Comparison of ENCODE assay signal across 13 cellular contexts in genomic region chr7:155684546-155684945, GRCh38. TPM values are rescaled to one million over a fixed set of nuclear protein-coding genes. Genes with fewer than 3 reads are reported as not detected.
DNase-seq lines count a peak whose midpoint lies in the region; ATAC-seq and TF ChIP-seq lines count a peak whose summit lies in the region.
"Had no signal": no experiment of that assay in that cellular context is flagged by ENCODE, and none has a peak within 500 bp of the region (broad histone marks: within the 10 kb centered on the region; RNA-seq: fewer than 3 reads in every experiment).

No MANE protein-coding gene starts in this region.

- peaks cover 0 to 4% (median 2%) of the 10 kb centered on the region in 7 donors for H3K9me3 Mint-ChIP-seq in CD4-positive, CD25-positive, alpha-beta regulatory T cell
- H3K9me3 Mint-ChIP-seq in CD8-positive, alpha-beta T cell: peaks cover 4% of the 10 kb centered on the region
- H3K9me3 Mint-ChIP-seq in activated T-helper 2 cell treated with anti-CD3 and anti-CD28 coated beads, Interferon-gamma antibody, Interleukin-2, Interleukin-4, amounts not matched to agents 10 μg/mL and 5 μg/mL and 100 μg/mL, durations not matched to agents 14 hours and 24 hours and 36 hours: peaks cover 11% of the 10 kb centered on the region
- peaks cover 0 to 6% (median 0%) of the 10 kb centered on the region in 7 donors for H3K9me3 Mint-ChIP-seq in naive B cell
- H3K9me3 Mint-ChIP-seq in type B pancreatic cell: no peaks in the 10 kb centered on the region

- H3K4me1 ChIP-seq in CD4-positive, CD25-positive, alpha-beta regulatory T cell (ENCODE audit: control insufficient read depth, insufficient read depth, low read length, poor library complexity, severe bottlenecking): peaks cover 7% of the 10 kb centered on the region
- peaks cover 20% of the 10 kb centered on the region for H3K4me1 ChIP-seq in CD8-positive, alpha-beta T cell (ENCODE audit: insufficient read depth, low read length)
- H3K4me1 ChIP-seq: suprapubic skin had no signal

- no peak for ATAC-seq in CD4-positive, CD25-positive, alpha-beta regulatory T cell (ENCODE audit: low read depth in 2 of 2)
- no peak for ATAC-seq in CD8-positive, alpha-beta T cell
- no peak for ATAC-seq in naive B cell (ENCODE audit: low read depth in 2 of 2)
- ATAC-seq: sciatic nerve had no signal

- H3K36me3 Mint-ChIP-seq in CD4-positive, CD25-positive, alpha-beta regulatory T cell: peaks cover 61% of the 10 kb centered on the region
- H3K36me3 Mint-ChIP-seq in CD8-positive, alpha-beta T cell: peaks cover 87% of the 10 kb centered on the region
- peaks cover 76% of the 10 kb centered on the region for H3K36me3 Mint-ChIP-seq in activated T-helper 2 cell treated with anti-CD3 and anti-CD28 coated beads, Interferon-gamma antibody, Interleukin-2, Interleukin-4, amounts not matched to agents 10 μg/mL and 5 μg/mL and 100 μg/mL, durations not matched to agents 14 hours and 24 hours and 36 hours (ENCODE audit: low read depth)
- H3K36me3 Mint-ChIP-seq in naive B cell (peaks cover 26 to 29% of the 10 kb centered on the region in 2 donors), type B pancreatic cell (peaks cover 43% of the 10 kb centered on the region)

- no peak overlapping the region for H3K27ac ChIP-seq in CD4-positive, CD25-positive, alpha-beta regulatory T cell (ENCODE audit: insufficient read depth, low read length, poor library complexity, severe bottlenecking)
- no peak overlapping the region for H3K27ac ChIP-seq in CD8-positive, alpha-beta T cell (ENCODE audit: low read depth, low read length)
- H3K27ac ChIP-seq: suprapubic skin had no signal

- H3K4me3 ChIP-seq in CD4-positive, CD25-positive, alpha-beta regulatory T cell (ENCODE audit: low read depth, low read length): no peak overlapping the region
- no peak overlapping the region for H3K4me3 ChIP-seq in CD8-positive, alpha-beta T cell (ENCODE audit: low read depth, low read length)
- H3K4me3 ChIP-seq: suprapubic skin had no signal

- peak overlapping the region in 2 of 4 donors; percentile 57 to 62 for H3K4me3 Mint-ChIP-seq in CD4-positive, CD25-positive, alpha-beta regulatory T cell
- H3K4me3 Mint-ChIP-seq in CD8-positive, alpha-beta T cell: peak overlapping the region; percentile 12
- H3K4me3 Mint-ChIP-seq in activated T-helper 2 cell treated with anti-CD3 and anti-CD28 coated beads, Interferon-gamma antibody, Interleukin-2, Interleukin-4, amounts not matched to agents 10 μg/mL and 5 μg/mL and 100 μg/mL, durations not matched to agents 14 hours and 24 hours and 36 hours (ENCODE audit: low read depth): no peak overlapping the region
- H3K4me3 Mint-ChIP-seq in naive B cell (no peak overlapping the region), type B pancreatic cell (no peak overlapping the region)

- H3K27me3 Mint-ChIP-seq in CD4-positive, CD25-positive, alpha-beta regulatory T cell: peaks cover 4% of the 10 kb centered on the region
- no peaks in the 10 kb centered on the region for H3K27me3 Mint-ChIP-seq in CD8-positive, alpha-beta T cell (ENCODE audit: low read depth)
- H3K27me3 Mint-ChIP-seq in activated T-helper 2 cell treated with anti-CD3 and anti-CD28 coated beads, Interferon-gamma antibody, Interleukin-2, Interleukin-4, amounts not matched to agents 10 μg/mL and 5 μg/mL and 100 μg/mL, durations not matched to agents 14 hours and 24 hours and 36 hours (ENCODE audit: low read depth): no peaks in the 10 kb centered on the region
- no peaks in the 10 kb centered on the region for H3K27me3 Mint-ChIP-seq in naive B cell
- no peaks in the 10 kb centered on the region for H3K27me3 Mint-ChIP-seq in type B pancreatic cell

- POLR2A ChIA-PET in CD8-positive, alpha-beta T cell (lab: Charles Lee): no interaction called here

- H3K27me3 ChIP-seq in CD4-positive, CD25-positive, alpha-beta regulatory T cell (ENCODE audit: control insufficient read depth, insufficient read depth, low read length): no peaks in the 10 kb centered on the region
- no peaks in the 10 kb centered on the region for H3K27me3 ChIP-seq in CD8-positive, alpha-beta T cell (ENCODE audit: insufficient read depth, low read length)
- H3K27me3 ChIP-seq: suprapubic skin had no signal

- CTCF ChIA-PET in CD8-positive, alpha-beta T cell (lab: Charles Lee): interaction anchor here (0.9 kb wide), 1 partner anchor 8 kb away, joined by 3 read pairs; no protein-coding TSS in a partner anchor

- peak in 1 of 3 donors; percentile 12 for DNase-seq in CD4-positive, CD25-positive, alpha-beta regulatory T cell
- DNase-seq in CD8-positive, alpha-beta T cell: no peak
- DNase-seq in activated T-helper 2 cell treated with anti-CD3 and anti-CD28 coated beads, Interferon-gamma antibody, Interleukin-2, Interleukin-4, amounts not matched to agents 10 μg/mL and 5 μg/mL and 100 μg/mL, durations not matched to agents 14 hours and 24 hours and 36 hours (ENCODE audit: low spot score): no peak
- DNase-seq in naive B cell (no peak), germinal center (ENCODE audit: low spot score) (no peak), activated gamma-delta T cell treated with Interleukin-2 at 50 U/mL for 16 hours (no peak), type B pancreatic cell (ENCODE audit: extremely low spot score, unreplicated experiment) (no peak)
- DNase-seq: midbrain; NCI-H187; NCI-H446; stimulated activated CD4-positive, alpha-beta T cell treated with anti-CD3 and anti-CD28 coated beads, Interleukin-2, amount 100 ng/mL, for 24 hours had no signal

- no peaks in the 10 kb centered on the region for H3K9me3 ChIP-seq in CD4-positive, CD25-positive, alpha-beta regulatory T cell (ENCODE audit: control insufficient read depth in 2 of 2, low read length in 2 of 2)
- no peaks in the 10 kb centered on the region for H3K9me3 ChIP-seq in CD8-positive, alpha-beta T cell (ENCODE audit: low read length)
- H3K9me3 ChIP-seq: suprapubic skin had no signal

- peaks cover 52% of the 10 kb centered on the region for H3K36me3 ChIP-seq in CD4-positive, CD25-positive, alpha-beta regulatory T cell (ENCODE audit: control insufficient read depth, insufficient read depth, low read length)
- peaks cover 4% of the 10 kb centered on the region for H3K36me3 ChIP-seq in CD8-positive, alpha-beta T cell (ENCODE audit: insufficient read depth, low read length)

- peaks cover 41 to 75% (median 63%) of the 10 kb centered on the region in 4 donors for H3K4me1 Mint-ChIP-seq in CD4-positive, CD25-positive, alpha-beta regulatory T cell
- H3K4me1 Mint-ChIP-seq in CD8-positive, alpha-beta T cell (ENCODE audit: low read depth): peaks cover 70% of the 10 kb centered on the region
- H3K4me1 Mint-ChIP-seq in activated T-helper 2 cell treated with anti-CD3 and anti-CD28 coated beads, Interferon-gamma antibody, Interleukin-2, Interleukin-4, amounts not matched to agents 10 μg/mL and 5 μg/mL and 100 μg/mL, durations not matched to agents 14 hours and 24 hours and 36 hours (ENCODE audit: low read depth): peaks cover 32% of the 10 kb centered on the region
- H3K4me1 Mint-ChIP-seq in naive B cell (peaks cover 39 to 56% (median 51%) of the 10 kb centered on the region in 3 donors), type B pancreatic cell (ENCODE audit: unreplicated experiment) (peaks cover 33% of the 10 kb centered on the region)

- H3K27ac Mint-ChIP-seq in CD4-positive, CD25-positive, alpha-beta regulatory T cell: peak overlapping the region; percentile 36 to 85 (median 62)
- H3K27ac Mint-ChIP-seq in CD8-positive, alpha-beta T cell: peak overlapping the region; percentile 12
- H3K27ac Mint-ChIP-seq in activated T-helper 2 cell treated with anti-CD3 and anti-CD28 coated beads, Interferon-gamma antibody, Interleukin-2, Interleukin-4, amounts not matched to agents 10 μg/mL and 5 μg/mL and 100 μg/mL, durations not matched to agents 14 hours and 24 hours and 36 hours: peak overlapping the region; percentile 13
- H3K27ac Mint-ChIP-seq in naive B cell (peak overlapping the region in 5 of 6 donors; percentile 5 to 93 (median 42)), type B pancreatic cell (no peak overlapping the region)

- intact Hi-C loops in CD8-positive, alpha-beta T cell (cut with DNase I, micrococcal nuclease): loop anchor here in 1 of 2 experiments (5.0 kb wide), 1 partner anchor 37 kb away; no protein-coding TSS in a partner anchor
- intact Hi-C loops in activated T-helper 2 cell treated with anti-CD3 and anti-CD28 coated beads, Interferon-gamma antibody, Interleukin-2, Interleukin-4, amounts not matched to agents 10 μg/mL and 5 μg/mL and 100 μg/mL, durations not matched to agents 14 hours and 24 hours and 36 hours (cut with micrococcal nuclease): loop anchor here (5.0 kb wide), 1 partner anchor 37 kb away; no protein-coding TSS in a partner anchor

- no peak for TF ChIP-seq CTCF in CD8-positive, alpha-beta T cell (IDR thresholded peaks at IDR 0.05)
- no peak for TF ChIP-seq CTCF in type B pancreatic cell (conservative IDR thresholded peaks at IDR 0.05)

RNA-seq across cellular contexts. Expression of gene RBM33, which starts 40.1 kb away (rescaled TPM):
- total RNA-seq in CD4-positive, CD25-positive, alpha-beta regulatory T cell: 196 TPM
- 10 to 100 TPM; 33.5 to 44.1 (median 35.5) TPM for polyA plus RNA-seq in CD4-positive, CD25-positive, alpha-beta regulatory T cell
- 100 to 1,000 TPM; 169 to 184 TPM for total RNA-seq in CD8-positive, alpha-beta T cell
- total RNA-seq in activated T-helper 2 cell treated with anti-CD3 and anti-CD28 coated beads, Interferon-gamma antibody, Interleukin-2, Interleukin-4, amounts not matched to agents 10 μg/mL and 5 μg/mL and 100 μg/mL, durations not matched to agents 14 hours and 24 hours and 36 hours: 79.8 and 80.3 TPM in 2 replicates
- 10 to 100 TPM; 26.1 to 87.0 (median 44.6) TPM for polyA plus RNA-seq in naive B cell (ENCODE audit: low read depth in 6 of 6)
- 60.2 and 67.2 TPM in 2 replicates for total RNA-seq in type B pancreatic cell (ENCODE audit: low replicate concordance)
